In genomic region chr1:92980732-92981647, GRCh38 we compare ENCODE assay signal across 8 cellular contexts. TPM values are rescaled to one million over a fixed set of nuclear protein-coding genes. Genes with fewer than 3 reads are reported as not detected.
DNase-seq lines count a peak whose midpoint lies in the region; ATAC-seq, FAIRE-seq and TF ChIP-seq lines count a peak whose summit lies in the region.
"Had no signal": no experiment of that assay in that cellular context is flagged by ENCODE, and none has a peak within 500 bp of the region (broad histone marks: within the 10 kb centered on the region; RNA-seq: fewer than 3 reads in every experiment).

No MANE protein-coding gene starts in this region.

- H3K9me3 ChIP-seq in small intestine (ENCODE audit: control insufficient read depth, low read depth) (no peaks in the 10 kb centered on the region), tibial nerve (no peaks in the 10 kb centered on the region)

- no peak for TF ChIP-seq POLR2A in tibial nerve (IDR thresholded peaks at IDR 0.05)

- H3K4me1 ChIP-seq in small intestine (ENCODE audit: control insufficient read depth in 2 of 2, insufficient read depth in 1 of 2, low read depth in 1 of 2, low read length in 1 of 2) (no peaks in the 10 kb centered on the region), tibial nerve (peaks cover 0 to 5% (median 0%) of the 10 kb centered on the region in 4 donors)

- H3K27ac ChIP-seq in small intestine (ENCODE audit: low read depth in 1 of 2, low read length in 1 of 2) (peak overlapping the region in 1 of 2 donors; percentile 74), tibial nerve (peak overlapping the region in 1 of 4 donors; percentile 64)
- H3K27ac ChIP-seq: PC-9 had no signal

- H3K4me3 ChIP-seq in small intestine (ENCODE audit: low read depth in 1 of 2, low read length in 2 of 2), result no peak overlapping the region
- no peak overlapping the region for H3K4me3 ChIP-seq in tibial nerve
- H3K4me3 ChIP-seq: PC-9 had no signal

- no peaks in the 10 kb centered on the region for H3K27me3 ChIP-seq in small intestine (ENCODE audit: control insufficient read depth in 2 of 2, insufficient read depth in 2 of 2, low read length in 2 of 2)
- no peaks in the 10 kb centered on the region for H3K27me3 ChIP-seq in tibial nerve

- DNase-seq in activated T-cell treated with anti-CD3 and anti-CD28 coated beads, Interleukin-2, amount 50 U/mL, for 1 hour, result peak; percentile 44
- DNase-seq in small intestine, result peak; percentile 31
- no peak for DNase-seq in ecto neural progenitor cell (ENCODE audit: low spot score)
- no peak for DNase-seq in tibial nerve (ENCODE audit: low spot score in 2 of 2)

- no peaks in the 10 kb centered on the region for H3K36me3 ChIP-seq in small intestine (ENCODE audit: control insufficient read depth in 2 of 2, insufficient read depth in 2 of 2, low read length in 2 of 2)
- H3K36me3 ChIP-seq in tibial nerve, result no peaks in the 10 kb centered on the region

- WGBS in small intestine, 3 donors, result 62 to 67% (median 65%) methylated on average over 8 of the region's 8 CpGs
- 79 to 82% methylated on average over 8 of the region's 8 CpGs for WGBS in tibial nerve, 2 donors

- no peak for TF ChIP-seq CTCF in tibial nerve (IDR thresholded peaks at IDR 0.05)

- TF ChIP-seq EP300 in tibial nerve (IDR thresholded peaks at IDR 0.05), result no peak

- ATAC-seq in GM19397 (IDR thresholded peaks at IDR 0.05; ENCODE audit: unreplicated experiment), result peak; percentile 57
- peak; percentile 52 for ATAC-seq in HG03108 (IDR thresholded peaks at IDR 0.05; ENCODE audit: unreplicated experiment)
- ATAC-seq in HG03520 (IDR thresholded peaks at IDR 0.05; ENCODE audit: unreplicated experiment), result no peak

- FAIRE-seq in small intestine (lab: Jason Lieb, UNC), result no peak

RNA-seq across cellular contexts. Expression of gene DIPK1A, which starts 19.7 kb away (rescaled TPM):
- polyA plus RNA-seq in small intestine, result 1 to 10 TPM; 2.0 to 4.6 (median 3.0) TPM
- total RNA-seq in tibial nerve, result 1 to 10 TPM; 3.1 to 6.9 (median 4.7) TPM

Comparison
In these comparisons a context has a peak if more than half of its experiments do, and no peak if none do; other contexts are left out.
1. DNase-seq: peak in activated T-cell treated with anti-CD3 and anti-CD28 coated beads, Interleukin-2, amount 50 U/mL, for 1 hour (single experiment) and small intestine (single experiment); none in ecto neural progenitor cell (single experiment) and tibial nerve (0 of 2).